Comparison of ENCODE assay signal across 18 cellular contexts in genomic region chr13:113192902-113193301, GRCh38. TPM values are rescaled to one million over a fixed set of nuclear protein-coding genes. Genes with fewer than 3 reads are reported as not detected.
DNase-seq lines count a peak whose midpoint lies in the region; ATAC-seq and TF ChIP-seq lines count a peak whose summit lies in the region.
"Had no signal": no experiment of that assay in that cellular context is flagged by ENCODE, and none has a peak within 500 bp of the region (broad histone marks: within the 10 kb centered on the region; RNA-seq: fewer than 3 reads in every experiment).

No MANE protein-coding gene starts in this region.

- H3K4me1 ChIP-seq in foreskin keratinocyte, result peaks cover 4% of the 10 kb centered on the region

- H3K36me3 ChIP-seq in brain microvascular endothelial cell (replicated peaks), result peaks cover 48% of the 10 kb centered on the region

- DNase-seq in AG09309 (ENCODE audit: low read depth), result peak; percentile 61
- DNase-seq in M059J (ENCODE audit: low read depth), result peak; percentile 66
- DNase-seq in brain microvascular endothelial cell, result peak; percentile 26
- peak; percentile 33 to 46 for DNase-seq in foreskin keratinocyte
- no peak for DNase-seq in stimulated activated CD4-positive, alpha-beta T cell treated with anti-CD3 and anti-CD28 coated beads, Interleukin-2, amount 100 ng/mL, for 24 hours
- no peak for DNase-seq in NCI-H1930 (lab: John Stamatoyannopoulos, UW)
- DNase-seq: activated CD4-positive, alpha-beta memory T cell treated with anti-CD3 and anti-CD28 coated beads, Interleukin-2, amount 10 ng/mL, durations not matched to agents 7 days and 5 days; COR-L47; H7; naive thymus-derived CD4-positive, alpha-beta T cell had no signal

- TF ChIP-seq CTCF in AG09309 (IDR thresholded peaks at IDR 0.05; ENCODE audit: control insufficient read depth, insufficient read depth, low read depth, low read length, missing control alignments) (no peak), brain microvascular endothelial cell (IDR thresholded peaks at IDR 0.05; ENCODE audit: low read depth, low read length, missing control alignments) (no peak), foreskin keratinocyte (conservative IDR thresholded peaks at IDR 0.05) (no peak)

- H3K27me3 ChIP-seq in brain microvascular endothelial cell (replicated peaks), result no peaks in the 10 kb centered on the region
- no peaks in the 10 kb centered on the region for H3K27me3 ChIP-seq in foreskin keratinocyte

- H3K27ac ChIP-seq in brain microvascular endothelial cell (no peak overlapping the region), foreskin keratinocyte (no peak overlapping the region)
- H3K27ac ChIP-seq: VCaP had no signal

- no peak overlapping the region for H3K4me3 ChIP-seq in AG09309 (ENCODE audit: control insufficient read depth, low read depth, low read length)
- H3K4me3 ChIP-seq in brain microvascular endothelial cell (ENCODE audit: low read depth, low read length), result no peak overlapping the region
- H3K4me3 ChIP-seq: lung had no signal

- peak; percentile 23 for ATAC-seq in foreskin keratinocyte
- no peak for ATAC-seq in HG02759 (IDR thresholded peaks at IDR 0.05; ENCODE audit: unreplicated experiment)
- ATAC-seq in HG02970 (IDR thresholded peaks at IDR 0.05; ENCODE audit: low FRiP score, unreplicated experiment), result no peak
- ATAC-seq: naive thymus-derived CD4-positive, alpha-beta T cell had no signal

- in situ Hi-C loops in brain microvascular endothelial cell (cut with HindIII; ENCODE audit: low pct_ligation_motif_present, low sequenced_read_pairs), result no loop called here

RNA-seq across cellular contexts. Expression of gene PCID2, which starts 15.6 kb away (rescaled TPM):
- 50.3 and 73.8 TPM in 2 replicates for total RNA-seq in M059J (2014; rRNA removed; shearing (Covaris generic))
- 40.4 and 41.7 TPM in 2 replicates for total RNA-seq in foreskin keratinocyte
- polyA plus RNA-seq in foreskin keratinocyte, result 29.1 and 32.9 TPM in 2 replicates

RNA-seq across cellular contexts. Expression of gene CUL4A, which starts 16.5 kb away (rescaled TPM):
- total RNA-seq in M059J (2014; rRNA removed; shearing (Covaris generic)), result 74.6 and 83.9 TPM in 2 replicates
- 65.1 and 66.5 TPM in 2 replicates for total RNA-seq in foreskin keratinocyte
- 27.3 and 31.9 TPM in 2 replicates for polyA plus RNA-seq in foreskin keratinocyte

RNA-seq across cellular contexts. Expression of gene PROZ, which starts 34.5 kb away (rescaled TPM):
- total RNA-seq in M059J (2014; rRNA removed; shearing (Covaris generic)), result not detected in 2 replicates
- not detected in 2 replicates for total RNA-seq in foreskin keratinocyte
- not detected in 2 replicates for polyA plus RNA-seq in foreskin keratinocyte
- total RNA-seq: activated CD4-positive, alpha-beta memory T cell treated with anti-CD3 and anti-CD28 coated beads, Interleukin-2, amount 10 ng/mL, durations not matched to agents 7 days and 5 days; cerebellum; H7; lung; progenitor cell of endocrine pancreas; urinary bladder had no signal
- polyA plus RNA-seq: AG04450; lung; naive thymus-derived CD4-positive, alpha-beta T cell; urinary bladder had no signal

Comparison
In these comparisons a context has a peak if more than half of its experiments do, and no peak if none do; other contexts are left out.
1. DNase-seq: peak in AG09309 (single experiment), M059J (single experiment), brain microvascular endothelial cell (single experiment) and foreskin keratinocyte (2 of 2); none in stimulated activated CD4-positive, alpha-beta T cell treated with anti-CD3 and anti-CD28 coated beads, Interleukin-2, amount 100 ng/mL, for 24 hours (0 of 2) and NCI-H1930 (0 of 2).